Comparison of ENCODE assay signal across 8 cellular contexts in the genomic region with DNA sequence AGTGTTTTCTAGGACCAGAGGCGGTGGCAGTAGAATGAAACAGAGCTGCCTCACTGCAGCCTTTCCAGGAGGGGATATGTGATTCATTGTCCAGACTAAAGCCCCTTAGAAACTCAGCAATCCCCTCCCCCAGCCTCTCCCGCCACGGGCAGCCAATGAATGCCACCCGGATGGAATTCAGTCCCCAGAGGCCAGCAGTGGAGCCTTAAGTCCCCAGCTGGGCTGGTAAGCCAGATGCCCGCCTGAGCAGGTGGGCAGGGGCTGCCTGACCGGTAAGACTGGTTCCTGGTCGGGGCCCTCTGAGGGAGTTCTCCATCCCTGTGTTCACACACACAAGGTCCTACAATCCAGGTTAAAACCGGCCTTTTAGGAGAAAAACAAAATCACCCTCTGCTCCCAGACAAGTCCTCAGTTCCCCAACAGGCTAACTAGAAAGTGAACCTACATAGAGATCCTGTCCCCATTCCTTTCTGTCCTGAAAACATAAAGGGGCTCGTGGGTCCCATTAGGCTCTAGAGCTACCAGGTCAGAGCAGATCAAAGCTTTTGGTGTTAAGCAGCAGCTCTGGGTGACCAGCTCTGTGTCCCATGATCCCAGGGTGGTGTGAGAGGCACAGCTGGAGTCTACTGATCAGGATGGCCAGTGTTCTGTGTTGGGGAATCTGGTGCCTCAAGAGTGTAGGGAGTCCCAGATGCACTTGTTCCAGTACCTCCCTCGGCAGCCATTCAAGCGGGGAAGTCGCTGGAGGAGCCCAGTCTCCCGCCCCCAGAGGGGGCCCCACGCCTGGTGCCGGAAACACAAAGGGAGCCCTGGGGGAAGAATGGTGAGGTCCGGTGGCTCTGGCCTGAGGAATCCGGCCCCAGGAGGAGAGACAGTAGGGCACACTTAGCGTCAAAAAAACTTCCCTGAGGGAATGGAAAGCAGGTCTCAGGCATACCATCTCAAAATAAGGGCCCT. TPM values are rescaled to one million over a fixed set of nuclear protein-coding genes. Genes with fewer than 3 reads are reported as not detected.
DNase-seq lines count a peak whose midpoint lies in the region; ATAC-seq and TF ChIP-seq lines count a peak whose summit lies in the region.

No MANE protein-coding gene starts in this region.

- peak overlapping the region; percentile 96 for H2BK5ac ChIP-seq in neuronal stem cell (ENCODE audit: low read length)

- no peaks in the 10 kb centered on the region for H3K9me3 Mint-ChIP-seq in activated CD4-positive, alpha-beta T cell treated with anti-CD3 and anti-CD28 coated beads, Interleukin-2, amount 10 ng/mL, durations not matched to agents 24 days and 14 days

- ATAC-seq in HG03280 (IDR thresholded peaks at IDR 0.05; ENCODE audit: unreplicated experiment) (no peak), HG03460 (IDR thresholded peaks at IDR 0.05; ENCODE audit: unreplicated experiment) (no peak)

- H2BK120ac ChIP-seq in neuronal stem cell (ENCODE audit: low read depth, low read length), result peak overlapping the region; percentile 1

- no peak for TF ChIP-seq CTCF in KMS-11 (conservative IDR thresholded peaks at IDR 0.05; ENCODE audit: low read depth, low read length)

- H2AK5ac ChIP-seq in neuronal stem cell (ENCODE audit: low read depth, low read length), result peak overlapping the region; percentile 100

- H3K27me3 ChIP-seq in KMS-11 (ENCODE audit: insufficient read depth, low read depth) (no peaks in the 10 kb centered on the region), esophagus (ENCODE audit: control insufficient read depth in 1 of 2, insufficient read depth in 2 of 2, low read length in 2 of 2) (no peaks in the 10 kb centered on the region), neuronal stem cell (ENCODE audit: control insufficient read depth in 3 of 3, insufficient read depth in 3 of 3, low read depth in 1 of 3, low read length in 3 of 3) (no peaks in the 10 kb centered on the region)

- H3K14ac ChIP-seq in neuronal stem cell (ENCODE audit: low read length), result no peak overlapping the region

- H4K91ac ChIP-seq in neuronal stem cell (ENCODE audit: low read depth, low read length, poor library complexity), result no peak overlapping the region

- H3K36me3 Mint-ChIP-seq in activated CD4-positive, alpha-beta T cell treated with anti-CD3 and anti-CD28 coated beads, Interleukin-2, amount 10 ng/mL, durations not matched to agents 24 days and 14 days (ENCODE audit: low read depth), result peaks cover 59% of the 10 kb centered on the region

- peaks cover 18% of the 10 kb centered on the region; the same call in 1 of the 2 replicates for H3K79me2 ChIP-seq in KMS-11 (ENCODE audit: insufficient read depth, low read depth)

- no peak overlapping the region for H2BK15ac ChIP-seq in neuronal stem cell (ENCODE audit: low read length)

- H3K4me2 ChIP-seq in KMS-11 (peak overlapping the region; percentile 2; the same call in 1 of the 2 replicates), neuronal stem cell (ENCODE audit: insufficient read depth, low read length, poor library complexity, severe bottlenecking) (peak overlapping the region; percentile 93)

- H3K9ac ChIP-seq in KMS-11 (no peak overlapping the region), neuronal stem cell (ENCODE audit: low read depth, low read length, poor library complexity) (peak overlapping the region; percentile 50)

- no peak overlapping the region for H3K27ac ChIP-seq in KMS-11
- peak overlapping the region; percentile 6 to 69 for H3K27ac ChIP-seq in esophagus (ENCODE audit: low read depth in 2 of 2, low read length in 1 of 2)
- H3K27ac ChIP-seq in neuronal stem cell (replicated peaks; ENCODE audit: low read length), result peak overlapping the region; percentile 91

- no peak overlapping the region for H3K23ac ChIP-seq in neuronal stem cell (ENCODE audit: low read depth, low read length, poor library complexity)

- H3K27me3 Mint-ChIP-seq in activated CD4-positive, alpha-beta T cell treated with anti-CD3 and anti-CD28 coated beads, Interleukin-2, amount 10 ng/mL, durations not matched to agents 24 days and 14 days, result no peaks in the 10 kb centered on the region

- H3K9me3 ChIP-seq in esophagus (ENCODE audit: control insufficient read depth in 2 of 2, insufficient read depth in 1 of 2, low read depth in 1 of 2, low read length in 1 of 2) (no peaks in the 10 kb centered on the region), neuronal stem cell (replicated peaks in 1 of 2; ENCODE audit: control insufficient read depth in 2 of 2, insufficient read depth in 1 of 2, low read depth in 1 of 2, low read length in 2 of 2) (peaks cover 1 to 7% of the 10 kb centered on the region in 2 donors)

- no peak overlapping the region for H3K4me3 ChIP-seq in KMS-11 (IDR thresholded peaks at IDR 0.05; ENCODE audit: insufficient read depth, low read depth, low read length)
- H3K4me3 ChIP-seq in esophagus (ENCODE audit: low read depth in 1 of 2, low read length in 2 of 2), result peak overlapping the region in 1 of 2 donors; percentile 11
- peak overlapping the region; percentile 62 to 82 for H3K4me3 ChIP-seq in neuronal stem cell (ENCODE audit: low read length in 2 of 2)

- peaks cover 27% of the 10 kb centered on the region for H3K79me1 ChIP-seq in neuronal stem cell (ENCODE audit: low read depth, low read length)

- no peaks in the 10 kb centered on the region for H4K20me1 ChIP-seq in KMS-11 (ENCODE audit: insufficient read depth)

- H3K36me3 ChIP-seq in KMS-11 (ENCODE audit: insufficient read depth) (no peaks in the 10 kb centered on the region), esophagus (ENCODE audit: control insufficient read depth in 2 of 2, insufficient read depth in 2 of 2, low read length in 1 of 2) (peaks cover 3 to 7% of the 10 kb centered on the region in 2 donors), neuronal stem cell (replicated peaks in 1 of 2; ENCODE audit: control insufficient read depth in 2 of 2, insufficient read depth in 2 of 2, low read length in 2 of 2) (peaks cover 31 to 60% of the 10 kb centered on the region in 2 donors)

- H3K4me1 Mint-ChIP-seq in activated CD4-positive, alpha-beta T cell treated with anti-CD3 and anti-CD28 coated beads, Interleukin-2, amount 10 ng/mL, durations not matched to agents 24 days and 14 days, result peaks cover 49% of the 10 kb centered on the region

- H3K4me1 ChIP-seq in KMS-11 (ENCODE audit: low read depth, poor library complexity, severe bottlenecking) (peaks cover 20% of the 10 kb centered on the region), esophagus (ENCODE audit: control insufficient read depth in 2 of 2, insufficient read depth in 2 of 2, low read length in 1 of 2) (peaks cover 10 to 31% of the 10 kb centered on the region in 2 donors), neuronal stem cell (ENCODE audit: control insufficient read depth in 2 of 2, insufficient read depth in 1 of 2, low read depth in 1 of 2, low read length in 2 of 2) (peaks cover 43% of the 10 kb centered on the region in 2 donors)

- peak overlapping the region; percentile 92 for H3K27ac Mint-ChIP-seq in activated CD4-positive, alpha-beta T cell treated with anti-CD3 and anti-CD28 coated beads, Interleukin-2, amount 10 ng/mL, durations not matched to agents 24 days and 14 days

- intact Hi-C loops in activated CD4-positive, alpha-beta T cell treated with anti-CD3 and anti-CD28 coated beads, Interleukin-2, amount 10 ng/mL, durations not matched to agents 24 days and 14 days (cut with micrococcal nuclease), result loop anchor here (2.0 to 10.0 kb wide), 3 partner anchors 131 to 259 kb away; a partner anchor contains a TSS

- H2BK12ac ChIP-seq in neuronal stem cell (ENCODE audit: low read length), result no peak overlapping the region

- H2AFZ ChIP-seq in KMS-11 (ENCODE audit: low read depth) (no peak overlapping the region), neuronal stem cell (ENCODE audit: low read length) (peak overlapping the region; percentile 51)

- H3K4me3 Mint-ChIP-seq in activated CD4-positive, alpha-beta T cell treated with anti-CD3 and anti-CD28 coated beads, Interleukin-2, amount 10 ng/mL, durations not matched to agents 24 days and 14 days, result peak overlapping the region; percentile 93

- no peak overlapping the region for H4K8ac ChIP-seq in neuronal stem cell (ENCODE audit: low read depth, low read length)

- no peak overlapping the region for H3K4ac ChIP-seq in neuronal stem cell (ENCODE audit: low read length)

- peak overlapping the region; percentile 99 for H3K18ac ChIP-seq in neuronal stem cell (ENCODE audit: low read length)

- DNase-seq in DMS79 treated with DMSO at 0.1 percent for 48 hours (lab: John Stamatoyannopoulos, UW) (peak; percentile 76), neuronal stem cell (ENCODE audit: low spot score) (peak; percentile 74), 8988T (no peak)
- peak; percentile 69 for DNase-seq in activated CD4-positive, alpha-beta T cell treated with anti-CD3 and anti-CD28 coated beads, Interleukin-2, amount 10 ng/mL, durations not matched to agents 24 days and 14 days

- WGBS in esophagus, 2 donors, result 14 to 16% methylated on average over 18 of the region's 18 CpGs
- WGBS in neuronal stem cell (ENCODE audit: extremely low coverage in 2 of 2, insufficient read length in 2 of 2, insufficient replicate concordance in 1 of 2), 2 donors, result no CpG with 5 or more reads among the region's 18 CpGs

RNA-seq across cellular contexts. Expression of a gene that starts 2.6 kb away (rescaled TPM):
- 33.8 and 34.7 TPM in 2 replicates for total RNA-seq in activated CD4-positive, alpha-beta T cell treated with anti-CD3 and anti-CD28 coated beads, Interleukin-2, amount 10 ng/mL, durations not matched to agents 24 days and 14 days
- 1 to 10 TPM; 5.2 to 6.0 TPM for polyA plus RNA-seq in esophagus
- 44.4 TPM for polyA plus RNA-seq in neuronal stem cell (2013, experiment 1 of 2)
- 44.7 TPM for polyA plus RNA-seq in neuronal stem cell (2013, experiment 2 of 2)

RNA-seq across cellular contexts. Expression of a gene that starts 51.2 kb away (rescaled TPM):
- 12.4 TPM in 2 replicates for total RNA-seq in activated CD4-positive, alpha-beta T cell treated with anti-CD3 and anti-CD28 coated beads, Interleukin-2, amount 10 ng/mL, durations not matched to agents 24 days and 14 days
- 10 to 100 TPM; 11.5 to 15.5 TPM for polyA plus RNA-seq in esophagus
- 2.2 TPM for polyA plus RNA-seq in neuronal stem cell (2013, experiment 1 of 2)
- polyA plus RNA-seq in neuronal stem cell (2013, experiment 2 of 2), result 2.4 TPM

RNA-seq across cellular contexts. Expression of a gene that starts 55.9 kb away (rescaled TPM):
- total RNA-seq in activated CD4-positive, alpha-beta T cell treated with anti-CD3 and anti-CD28 coated beads, Interleukin-2, amount 10 ng/mL, durations not matched to agents 24 days and 14 days, result 114 and 117 TPM in 2 replicates
- 10 to 100 TPM; 22.7 to 30.8 TPM for polyA plus RNA-seq in esophagus
- polyA plus RNA-seq in neuronal stem cell (2013, experiment 1 of 2), result 45.3 TPM
- 43.0 TPM for polyA plus RNA-seq in neuronal stem cell (2013, experiment 2 of 2)
